Comparison of ENCODE assay signal across 33 cellular contexts in the genomic region with DNA sequence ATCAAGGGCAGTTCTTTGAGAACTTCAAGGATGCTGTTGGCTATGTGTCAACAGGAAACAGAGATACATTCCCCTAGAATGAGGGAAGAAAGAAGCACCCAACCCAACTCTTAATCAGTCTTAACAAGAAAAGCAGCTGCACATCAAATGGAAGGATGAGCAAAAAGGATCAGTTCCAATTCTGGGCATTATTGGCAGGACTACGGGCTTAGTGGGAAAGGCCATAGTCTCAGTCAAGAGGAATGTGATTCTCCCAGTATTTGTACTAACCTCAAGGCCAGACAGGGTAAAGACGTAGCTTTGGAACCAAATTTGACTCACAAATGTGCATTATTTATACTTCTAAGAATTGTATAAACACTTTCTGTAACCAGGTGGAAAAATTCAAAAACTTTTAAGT. TPM values are rescaled to one million over a fixed set of nuclear protein-coding genes. Genes with fewer than 3 reads are reported as not detected.
DNase-seq lines count a peak whose midpoint lies in the region; ATAC-seq and TF ChIP-seq lines count a peak whose summit lies in the region.
"Had no signal": no experiment of that assay in that cellular context is flagged by ENCODE, and none has a peak within 500 bp of the region (broad histone marks: within the 10 kb centered on the region; RNA-seq: fewer than 3 reads in every experiment).

No MANE protein-coding gene starts in this region.

- H3K36me3 Mint-ChIP-seq in activated CD4-positive, alpha-beta T cell treated with anti-CD3 and anti-CD28 coated beads, Interleukin-2, amount 10 ng/mL, durations not matched to agents 24 days and 14 days (ENCODE audit: low read depth): no peaks in the 10 kb centered on the region
- H3K36me3 Mint-ChIP-seq: immature natural killer cell, naive B cell had no signal

- H3K4me1 Mint-ChIP-seq in activated CD4-positive, alpha-beta T cell treated with anti-CD3 and anti-CD28 coated beads, Interleukin-2, amount 10 ng/mL, durations not matched to agents 24 days and 14 days: peaks cover 6% of the 10 kb centered on the region
- H3K4me1 Mint-ChIP-seq: CD4-positive, CD25-positive, alpha-beta regulatory T cell; immature natural killer cell had no signal

- in situ Hi-C loops in astrocyte of the spinal cord (cut with HindIII; ENCODE audit: low sequenced_read_pairs): no loop called here

- peaks cover 29% of the 10 kb centered on the region for H3K27me3 Mint-ChIP-seq in activated CD4-positive, alpha-beta T cell treated with anti-CD3 and anti-CD28 coated beads, Interleukin-2, amount 10 ng/mL, durations not matched to agents 24 days and 14 days

- H3K4me3 ChIP-seq in astrocyte of the spinal cord (ENCODE audit: low read depth, low read length): no peak overlapping the region
- H3K4me3 ChIP-seq: dorsolateral prefrontal cortex, PC-9, right atrium auricular region, tibial artery had no signal

- ATAC-seq in HG03108 (IDR thresholded peaks at IDR 0.05; ENCODE audit: unreplicated experiment): no peak
- ATAC-seq: left lobe of liver, Right ventricle myocardium inferior, SK-N-SH treated with all-trans-retinoic acid at 6 μM for 48 hours had no signal

- intact Hi-C loops in activated CD4-positive, alpha-beta T cell treated with anti-CD3 and anti-CD28 coated beads, Interleukin-2, amount 10 ng/mL, durations not matched to agents 24 days and 14 days (cut with micrococcal nuclease): no loop called here

- DNase-seq in HT1080 (ENCODE audit: low read depth) (peak; percentile 16), astrocyte of the spinal cord (ENCODE audit: low read depth, low spot score) (peak; percentile 9), iris pigment epithelial cell (ENCODE audit: low read depth) (peak; percentile 67), NCI-H1092 (lab: John Stamatoyannopoulos, UW) (no peak)
- no peak for DNase-seq in activated CD4-positive, alpha-beta T cell treated with anti-CD3 and anti-CD28 coated beads, Interleukin-2, amount 10 ng/mL, durations not matched to agents 24 days and 14 days
- DNase-seq in activated CD4-positive, alpha-beta T cell treated with anti-CD3 and anti-CD28 coated beads for 48 hours: no peak
- DNase-seq: activated CD4-positive, alpha-beta memory T cell treated with anti-CD3 and anti-CD28 coated beads, Interleukin-2, amount 10 ng/mL, durations not matched to agents 7 days and 5 days; activated CD4-positive, CD25-positive, alpha-beta regulatory T cell treated with anti-CD3 and anti-CD28 coated beads, Interleukin-2, amount 50 U/mL, for 72 hours; activated CD8-positive, alpha-beta memory T cell treated with anti-CD3 and anti-CD28 coated beads, Interleukin-2, amount 50 U/mL, for 4 hours; activated naive CD4-positive, alpha-beta T cell treated with anti-CD3 and anti-CD28 coated beads for 36 hours; CD4-positive, CD25-positive, alpha-beta regulatory T cell; DND-41; dorsolateral prefrontal cortex; immature natural killer cell; KBM-7; naive B cell; NCI-H1436 treated with DMSO at 0.1 percent for 48 hours; NCI-H2081 treated with DMSO at 0.1 percent for 48 hours; NCI-H226; NCI-H69; PC-9; posterior cingulate gyrus; stimulated activated CD4-positive, alpha-beta T cell treated with anti-CD3 and anti-CD28 coated beads, Interleukin-4, amount 100 ng/mL, for 24 hours; T-helper 2 cell; tibial artery had no signal

- peaks cover 10% of the 10 kb centered on the region for H3K9me3 Mint-ChIP-seq in activated CD4-positive, alpha-beta T cell treated with anti-CD3 and anti-CD28 coated beads, Interleukin-2, amount 10 ng/mL, durations not matched to agents 24 days and 14 days
- H3K9me3 Mint-ChIP-seq: activated CD4-positive, alpha-beta memory T cell treated with anti-CD3 and anti-CD28 coated beads, Interleukin-2, amount 10 ng/mL, durations not matched to agents 7 days and 5 days; activated naive CD4-positive, alpha-beta T cell treated with anti-CD3 and anti-CD28 coated beads for 36 hours; CD4-positive, CD25-positive, alpha-beta regulatory T cell; immature natural killer cell had no signal

- TF ChIP-seq CTCF in astrocyte of the spinal cord (IDR thresholded peaks at IDR 0.05; ENCODE audit: low read depth, low read length): no peak

- H3K27ac Mint-ChIP-seq in activated CD4-positive, alpha-beta T cell treated with anti-CD3 and anti-CD28 coated beads, Interleukin-2, amount 10 ng/mL, durations not matched to agents 24 days and 14 days: no peak overlapping the region
- H3K27ac Mint-ChIP-seq: activated CD4-positive, alpha-beta memory T cell treated with anti-CD3 and anti-CD28 coated beads, Interleukin-2, amount 10 ng/mL, durations not matched to agents 7 days and 5 days; activated naive CD4-positive, alpha-beta T cell treated with anti-CD3 and anti-CD28 coated beads for 36 hours; CD4-positive, CD25-positive, alpha-beta regulatory T cell; immature natural killer cell; naive B cell had no signal

- H3K4me3 Mint-ChIP-seq in activated CD4-positive, alpha-beta T cell treated with anti-CD3 and anti-CD28 coated beads, Interleukin-2, amount 10 ng/mL, durations not matched to agents 24 days and 14 days: no peak overlapping the region
- H3K4me3 Mint-ChIP-seq: activated CD4-positive, alpha-beta memory T cell treated with anti-CD3 and anti-CD28 coated beads, Interleukin-2, amount 10 ng/mL, durations not matched to agents 7 days and 5 days; activated naive CD4-positive, alpha-beta T cell treated with anti-CD3 and anti-CD28 coated beads for 36 hours; CD4-positive, CD25-positive, alpha-beta regulatory T cell; immature natural killer cell; naive B cell had no signal

RNA-seq across cellular contexts. Expression of gene BMP10, which starts 18.2 kb away (rescaled TPM):
- not detected in 2 replicates for total RNA-seq in HT1080 (2014; rRNA removed; shearing (Covaris generic))
- polyA plus RNA-seq in HT1080 (2015; cell fraction: cytosol; rRNA removed): not detected in 2 replicates
- not detected in 2 replicates for polyA plus RNA-seq in HT1080 (2015; cell fraction: nucleus; rRNA removed)
- total RNA-seq in activated CD4-positive, alpha-beta T cell treated with anti-CD3 and anti-CD28 coated beads, Interleukin-2, amount 10 ng/mL, durations not matched to agents 24 days and 14 days: not detected in 2 replicates
- total RNA-seq: activated naive CD4-positive, alpha-beta T cell treated with anti-CD3 and anti-CD28 coated beads for 36 hours; cerebellum; dorsolateral prefrontal cortex; H1; mesenteric fat pad; PC-9 had no signal
- polyA plus RNA-seq: CD4-positive, CD25-positive, alpha-beta regulatory T cell; H1; immature natural killer cell had no signal

Comparison
In these comparisons a context has a peak if more than half of its experiments do, and no peak if none do; other contexts are left out.
1. DNase-seq: peak in HT1080 (single experiment), astrocyte of the spinal cord (single experiment) and iris pigment epithelial cell (single experiment); none in NCI-H1092 (single experiment), activated CD4-positive, alpha-beta T cell treated with anti-CD3 and anti-CD28 coated beads, Interleukin-2, amount 10 ng/mL, durations not matched to agents 24 days and 14 days (single experiment) and activated CD4-positive, alpha-beta T cell treated with anti-CD3 and anti-CD28 coated beads for 48 hours (single experiment).